11 cellular contexts compared by ENCODE assay signal in genomic region chr18:51236225-51236624, GRCh38. TPM values are rescaled to one million over a fixed set of nuclear protein-coding genes. Genes with fewer than 3 reads are reported as not detected.
DNase-seq lines count a peak whose midpoint lies in the region; ATAC-seq and TF ChIP-seq lines count a peak whose summit lies in the region.
"Had no signal": no experiment of that assay in that cellular context is flagged by ENCODE, and none has a peak within 500 bp of the region (broad histone marks: within the 10 kb centered on the region; RNA-seq: fewer than 3 reads in every experiment).

No MANE protein-coding gene starts in this region.

- ATAC-seq in GM19395 (IDR thresholded peaks at IDR 0.05; ENCODE audit: unreplicated experiment), result no peak
- ATAC-seq in GM21390 (IDR thresholded peaks at IDR 0.05; ENCODE audit: unreplicated experiment), result no peak
- ATAC-seq: gastroesophageal sphincter had no signal

- no peak overlapping the region for H3K27ac ChIP-seq in substantia nigra (ENCODE audit: low read depth, low read length, poor library complexity, severe bottlenecking)
- H3K27ac ChIP-seq: gastroesophageal sphincter, SK-N-MC had no signal

- DNase-seq in NOMO-1 treated with DMSO at 0.1 percent for 48 hours (lab: John Stamatoyannopoulos, UW; ENCODE audit: unreplicated experiment) (peak; percentile 1), NOMO-1 (lab: John Stamatoyannopoulos, UW; ENCODE audit: unreplicated experiment in 2 of 2) (no peak), OCI-M1 (lab: John Stamatoyannopoulos, UW) (peak; percentile 90), cardiac fibroblast (ENCODE audit: low read depth in 2 of 2) (peak; percentile 83 to 88), renal cortical epithelial cell (ENCODE audit: low read depth) (peak; percentile 46), substantia nigra (lab: John Stamatoyannopoulos, UW) (no peak)
- DNase-seq: 8988T had no signal

- no peak for TF ChIP-seq CTCF in cardiac fibroblast (IDR thresholded peaks at IDR 0.05; ENCODE audit: low read depth, low read length)

- no peak overlapping the region for H3K4me3 ChIP-seq in cardiac fibroblast (replicated peaks in 1 of 2; ENCODE audit: low read depth in 2 of 2, low read length in 2 of 2)
- H3K4me3 ChIP-seq: gastroesophageal sphincter had no signal

RNA-seq across cellular contexts. Expression of gene MEX3C, which starts 38.7 kb away (rescaled TPM):
- 62.3 and 67.6 TPM in 2 replicates for total RNA-seq in renal cortical epithelial cell

Comparison
In these comparisons a context has a peak if more than half of its experiments do, and no peak if none do; other contexts are left out.
1. DNase-seq: peak in NOMO-1 treated with DMSO at 0.1 percent for 48 hours (single experiment), OCI-M1 (single experiment), cardiac fibroblast (2 of 2) and renal cortical epithelial cell (single experiment); none in NOMO-1 (0 of 2) and substantia nigra (0 of 49).